In genomic region chr16:70644763-70645597, GRCh38 we compare ENCODE assay signal across 1 cellular context.
TF ChIP-seq lines count a peak whose summit lies in the region.

No MANE protein-coding gene starts in this region.

TF ChIP-seq in HepG2, 621 proteins besides CTCF, POLR2A, EP300 and RAD21 (continued from another document):
- TF ChIP-seq, protein P1, sequence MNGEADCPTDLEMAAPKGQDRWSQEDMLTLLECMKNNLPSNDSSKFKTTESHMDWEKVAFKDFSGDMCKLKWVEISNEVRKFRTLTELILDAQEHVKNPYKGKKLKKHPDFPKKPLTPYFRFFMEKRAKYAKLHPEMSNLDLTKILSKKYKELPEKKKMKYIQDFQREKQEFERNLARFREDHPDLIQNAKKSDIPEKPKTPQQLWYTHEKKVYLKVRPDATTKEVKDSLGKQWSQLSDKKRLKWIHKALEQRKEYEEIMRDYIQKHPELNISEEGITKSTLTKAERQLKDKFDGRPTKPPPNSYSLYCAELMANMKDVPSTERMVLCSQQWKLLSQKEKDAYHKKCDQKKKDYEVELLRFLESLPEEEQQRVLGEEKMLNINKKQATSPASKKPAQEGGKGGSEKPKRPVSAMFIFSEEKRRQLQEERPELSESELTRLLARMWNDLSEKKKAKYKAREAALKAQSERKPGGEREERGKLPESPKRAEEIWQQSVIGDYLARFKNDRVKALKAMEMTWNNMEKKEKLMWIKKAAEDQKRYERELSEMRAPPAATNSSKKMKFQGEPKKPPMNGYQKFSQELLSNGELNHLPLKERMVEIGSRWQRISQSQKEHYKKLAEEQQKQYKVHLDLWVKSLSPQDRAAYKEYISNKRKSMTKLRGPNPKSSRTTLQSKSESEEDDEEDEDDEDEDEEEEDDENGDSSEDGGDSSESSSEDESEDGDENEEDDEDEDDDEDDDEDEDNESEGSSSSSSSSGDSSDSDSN (CRISPR knock-in tag; IDR thresholded peaks at IDR 0.05): no peak
- TF ChIP-seq ZNF891 (CRISPR knock-in tag; IDR thresholded peaks at IDR 0.05): no peak
- no peak for TF ChIP-seq CENPT (CRISPR knock-in tag; IDR thresholded peaks at IDR 0.05; ENCODE audit: low read depth)
- TF ChIP-seq FOXO1 (CRISPR knock-in tag; IDR thresholded peaks at IDR 0.05): no peak
- no peak for TF ChIP-seq RARG (CRISPR knock-in tag; IDR thresholded peaks at IDR 0.05; ENCODE audit: low read depth)
- no peak for TF ChIP-seq THAP11 (CRISPR knock-in tag; IDR thresholded peaks at IDR 0.05)
- TF ChIP-seq PCBP2 (optimal IDR thresholded peaks at IDR 0.05; ENCODE audit: low read depth, low read length, poor library complexity, severe bottlenecking): peak; percentile 95
- no peak for TF ChIP-seq FLYWCH1 (CRISPR knock-in tag; IDR thresholded peaks at IDR 0.05)
- TF ChIP-seq ZNF367 (CRISPR knock-in tag; IDR thresholded peaks at IDR 0.05; ENCODE audit: borderline replicate concordance): no peak
- TF ChIP-seq STAG1 (CRISPR knock-in tag; IDR thresholded peaks at IDR 0.05): peak; percentile 66
- TF ChIP-seq NR2F6 (IDR thresholded peaks at IDR 0.05): no peak
- TF ChIP-seq NR2F6 (CRISPR knock-in tag; IDR thresholded peaks at IDR 0.05): no peak
- TF ChIP-seq ZNF768 (CRISPR knock-in tag; IDR thresholded peaks at IDR 0.05): peak; percentile 55; the same call in 1 of the 2 replicates
- 0 out of 2 replicates have a peak, but pooled peaks have one; percentile 41 for TF ChIP-seq PCBP1 (IDR thresholded peaks at IDR 0.05; ENCODE audit: borderline replicate concordance, low read depth, low read length)
- no peak for TF ChIP-seq ZNF274 (CRISPR knock-in tag; IDR thresholded peaks at IDR 0.05)
- no peak for TF ChIP-seq SKI (IDR thresholded peaks at IDR 0.05; ENCODE audit: partially characterized antibody)
- TF ChIP-seq ZFP37 (CRISPR knock-in tag; IDR thresholded peaks at IDR 0.05; ENCODE audit: borderline replicate concordance): no peak
TF ChIP-seq in HepG2: peak in this region for 7.
